ENCODE assay signal across 8 cellular contexts in genomic region chr7:112391841-112392286, GRCh38. TPM values are rescaled to one million over a fixed set of nuclear protein-coding genes. Genes with fewer than 3 reads are reported as not detected.
A peak's percentile ranks its signal among the peaks of the same experiment; 100 is the strongest.
DNase-seq lines count a peak whose midpoint lies in the region; ATAC-seq and TF ChIP-seq lines count a peak whose summit lies in the region.
"Not testable (repeated sequence)": the region's sequence is repeated elsewhere in the genome, so short reads cannot be mapped to it uniquely, and the experiment has no call there.

No MANE protein-coding gene starts in this region.

- peak overlapping the region; percentile 100 for H2AFZ ChIP-seq in PC-9

- H3K4me2 ChIP-seq in PC-9 = peak overlapping the region; percentile 75

- H3K36me3 ChIP-seq in CD4-positive, CD25-positive, alpha-beta regulatory T cell (ENCODE audit: control insufficient read depth, insufficient read depth, low read length); KOPT-K1 (ENCODE audit: insufficient read depth, low read length); PC-9 (ENCODE audit: low read depth): not testable (repeated sequence)

- not testable (repeated sequence) for H3K4me1 ChIP-seq in CD4-positive, CD25-positive, alpha-beta regulatory T cell (ENCODE audit: control insufficient read depth, insufficient read depth, low read length, poor library complexity, severe bottlenecking); PC-9 (replicated peaks; ENCODE audit: insufficient read depth)

- peak overlapping the region; percentile 30 for H3K27ac ChIP-seq in CD4-positive, CD25-positive, alpha-beta regulatory T cell (ENCODE audit: insufficient read depth, low read length, poor library complexity, severe bottlenecking)
- H3K27ac ChIP-seq in KOPT-K1 (ENCODE audit: low read depth, low read length, poor library complexity, severe bottlenecking) (peak overlapping the region; percentile 60), PC-9 (peak overlapping the region; percentile 71)

- intact Hi-C loops in PC-9 (cut with micrococcal nuclease; ENCODE audit: unreplicated experiment) = loop anchor here (2.0 to 10.0 kb wide), 2 partner anchors 59 to 187 kb away; partner anchors contain the start of genes DOCK4, IFRD1 and ZNF277

- ATAC-seq in CD4-positive, CD25-positive, alpha-beta regulatory T cell (ENCODE audit: low read depth in 2 of 2) = peak in 1 of 2 donors; percentile 76
- peak; percentile 72 for ATAC-seq in GM21381 (IDR thresholded peaks at IDR 0.05; ENCODE audit: unreplicated experiment)

- CTCF ChIA-PET in PC-9 (lab: Charles Lee) = not testable (repeated sequence)

- peaks cover 14% of the 10 kb centered on the region for H3K27me3 ChIP-seq in CD4-positive, CD25-positive, alpha-beta regulatory T cell (ENCODE audit: control insufficient read depth, insufficient read depth, low read length)
- H3K27me3 ChIP-seq in PC-9 (ENCODE audit: insufficient read depth, low read depth) = not testable (repeated sequence)

- not testable (repeated sequence) for TF ChIP-seq CTCF in PC-9 (conservative IDR thresholded peaks at IDR 0.05); epithelial cell of esophagus (IDR thresholded peaks at IDR 0.05; ENCODE audit: insufficient read depth, low read depth, low read length, missing control alignments); mesothelial cell of epicardium (IDR thresholded peaks at IDR 0.05; ENCODE audit: unreplicated experiment)

- not testable (repeated sequence) for H3K9me3 Mint-ChIP-seq in CD4-positive, CD25-positive, alpha-beta regulatory T cell; mesothelial cell of epicardium

- peaks cover 45% of the 10 kb centered on the region for H3K27me3 Mint-ChIP-seq in CD4-positive, CD25-positive, alpha-beta regulatory T cell
- H3K27me3 Mint-ChIP-seq in mesothelial cell of epicardium (ENCODE audit: low read depth) = not testable (repeated sequence)

- peak overlapping the region; percentile 78 for H3K4me3 ChIP-seq in CD4-positive, CD25-positive, alpha-beta regulatory T cell (ENCODE audit: low read depth, low read length)
- H3K4me3 ChIP-seq in PC-9 = peak overlapping the region; percentile 64
- peak overlapping the region; percentile 58 for H3K4me3 ChIP-seq in epithelial cell of esophagus (ENCODE audit: low read length)

- H3K79me2 ChIP-seq in PC-9 (ENCODE audit: low read depth) = not testable (repeated sequence)

- not testable (repeated sequence) for H3K36me3 Mint-ChIP-seq in CD4-positive, CD25-positive, alpha-beta regulatory T cell; mesothelial cell of epicardium

- POLR2A ChIA-PET in PC-9 (lab: Charles Lee; ENCODE audit: unreplicated experiment) = not testable (repeated sequence)

- peak; percentile 58 to 68 (median 64) for DNase-seq in CD4-positive, CD25-positive, alpha-beta regulatory T cell
- DNase-seq in PC-9 = peak; percentile 43 to 83
- DNase-seq in activated T-cell treated with anti-CD3 and anti-CD28 coated beads for 48 hours (ENCODE audit: low read depth) = peak; percentile 64
- peak; percentile 77 for DNase-seq in epithelial cell of esophagus (ENCODE audit: low read depth)
- peak; percentile 47 to 73 for DNase-seq in mesothelial cell of epicardium (ENCODE audit: low spot score in 2 of 2, unreplicated experiment in 2 of 2)
- DNase-seq in stimulated activated CD8-positive, alpha-beta memory T cell treated with anti-CD3 and anti-CD28 coated beads, Interleukin-12 subunit alpha, Interleukin-12 subunit beta, amount 100 ng/mL, for 1 hour (ENCODE audit: low read depth) = peak; percentile 37

- peak overlapping the region; percentile 63 to 82 (median 70) for H3K27ac Mint-ChIP-seq in CD4-positive, CD25-positive, alpha-beta regulatory T cell
- H3K27ac Mint-ChIP-seq in mesothelial cell of epicardium = peak overlapping the region; percentile 92

- not testable (repeated sequence) for H3K9me2 ChIP-seq in PC-9 (ENCODE audit: insufficient read depth)

- not testable (repeated sequence) for H3K9me3 ChIP-seq in CD4-positive, CD25-positive, alpha-beta regulatory T cell (ENCODE audit: control insufficient read depth in 2 of 2, low read length in 2 of 2); KOPT-K1 (ENCODE audit: insufficient read depth, low read length, poor library complexity, severe bottlenecking); PC-9 (ENCODE audit: insufficient read depth, low read depth)

- not testable (repeated sequence) for H4K20me1 ChIP-seq in PC-9 (ENCODE audit: insufficient read depth)

- H3K4me3 Mint-ChIP-seq in CD4-positive, CD25-positive, alpha-beta regulatory T cell = peak overlapping the region; percentile 55 to 92 (median 85)
- peak overlapping the region; percentile 70 for H3K4me3 Mint-ChIP-seq in mesothelial cell of epicardium

- peaks cover 26% of the 10 kb centered on the region for H3F3A ChIP-seq in PC-9 (ENCODE audit: insufficient read depth, low read depth)

- not testable (repeated sequence) for BruUV-seq in PC-9 (replicated peaks; lab: Mats Ljungman, UMichigan)

- H3K4me1 Mint-ChIP-seq in CD4-positive, CD25-positive, alpha-beta regulatory T cell = peaks cover 0 to 16% (median 8%) of the 10 kb centered on the region in 4 donors
- H3K4me1 Mint-ChIP-seq in mesothelial cell of epicardium = not testable (repeated sequence)

RNA-seq across cellular contexts. Expression of gene IFRD1, which starts 58.4 kb away (rescaled TPM):
- 258 TPM for total RNA-seq in CD4-positive, CD25-positive, alpha-beta regulatory T cell
- polyA plus RNA-seq in CD4-positive, CD25-positive, alpha-beta regulatory T cell = 10 to 100 TPM; 28.1 to 37.4 (median 33.2) TPM
- total RNA-seq in PC-9 (2021) (79.6 and 89.4 TPM in 2 replicates), mesothelial cell of epicardium (52.5 to 54.3 TPM (median 54.3 TPM) in 3 replicates)
